Comparison of ENCODE assay signal across 1 cellular context in genomic region chr17:81911969-81912368, GRCh38.
TF ChIP-seq lines count a peak whose summit lies in the region.

No MANE protein-coding gene starts in this region.

TF ChIP-seq in HepG2, 621 proteins besides CTCF, POLR2A, EP300 and RAD21:
- TF ChIP-seq ZNF260 (CRISPR knock-in tag; IDR thresholded peaks at IDR 0.05; ENCODE audit: borderline replicate concordance, low read depth) (no peak), ZNF670 (CRISPR knock-in tag; IDR thresholded peaks at IDR 0.05; ENCODE audit: borderline replicate concordance) (0 out of 2 replicates have a peak, but pooled peaks have one; percentile 45), ZNF326 (CRISPR knock-in tag; IDR thresholded peaks at IDR 0.05; ENCODE audit: borderline replicate concordance) (no peak), TBX3 (IDR thresholded peaks at IDR 0.05; ENCODE audit: borderline replicate concordance) (no peak), HIVEP1 (CRISPR knock-in tag; IDR thresholded peaks at IDR 0.05) (peak; percentile 60; the same call in 1 of the 2 replicates), ISX (CRISPR knock-in tag; conservative IDR thresholded peaks at IDR 0.05) (no peak), ZNF234 (CRISPR knock-in tag; conservative IDR thresholded peaks at IDR 0.05) (no peak), AGO2 (optimal IDR thresholded peaks at IDR 0.05; ENCODE audit: low read depth, low read length) (peak; percentile 75), TBX2 (CRISPR knock-in tag; IDR thresholded peaks at IDR 0.05; ENCODE audit: borderline replicate concordance) (peak; percentile 6; the same call in 1 of the 2 replicates), PLRG1 (conservative IDR thresholded peaks at IDR 0.05) (no peak), PAWR (CRISPR knock-in tag; IDR thresholded peaks at IDR 0.05; ENCODE audit: borderline replicate concordance) (no peak), FOSL1 (CRISPR knock-in tag; IDR thresholded peaks at IDR 0.05; ENCODE audit: borderline replicate concordance) (no peak), DNMT3B (CRISPR knock-in tag; conservative IDR thresholded peaks at IDR 0.05) (no peak), PRPF4 (IDR thresholded peaks at IDR 0.05; ENCODE audit: low read depth, low read length, poor library complexity, severe bottlenecking) (peak; percentile 8)
- TF ChIP-seq, protein P1, sequence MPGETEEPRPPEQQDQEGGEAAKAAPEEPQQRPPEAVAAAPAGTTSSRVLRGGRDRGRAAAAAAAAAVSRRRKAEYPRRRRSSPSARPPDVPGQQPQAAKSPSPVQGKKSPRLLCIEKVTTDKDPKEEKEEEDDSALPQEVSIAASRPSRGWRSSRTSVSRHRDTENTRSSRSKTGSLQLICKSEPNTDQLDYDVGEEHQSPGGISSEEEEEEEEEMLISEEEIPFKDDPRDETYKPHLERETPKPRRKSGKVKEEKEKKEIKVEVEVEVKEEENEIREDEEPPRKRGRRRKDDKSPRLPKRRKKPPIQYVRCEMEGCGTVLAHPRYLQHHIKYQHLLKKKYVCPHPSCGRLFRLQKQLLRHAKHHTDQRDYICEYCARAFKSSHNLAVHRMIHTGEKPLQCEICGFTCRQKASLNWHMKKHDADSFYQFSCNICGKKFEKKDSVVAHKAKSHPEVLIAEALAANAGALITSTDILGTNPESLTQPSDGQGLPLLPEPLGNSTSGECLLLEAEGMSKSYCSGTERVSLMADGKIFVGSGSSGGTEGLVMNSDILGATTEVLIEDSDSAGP (CRISPR knock-in tag; IDR thresholded peaks at IDR 0.05; ENCODE audit: borderline replicate concordance): peak; percentile 17; the same call in 1 of the 2 replicates
